ENCODE assay signal across 1 cellular context in the genomic region with DNA sequence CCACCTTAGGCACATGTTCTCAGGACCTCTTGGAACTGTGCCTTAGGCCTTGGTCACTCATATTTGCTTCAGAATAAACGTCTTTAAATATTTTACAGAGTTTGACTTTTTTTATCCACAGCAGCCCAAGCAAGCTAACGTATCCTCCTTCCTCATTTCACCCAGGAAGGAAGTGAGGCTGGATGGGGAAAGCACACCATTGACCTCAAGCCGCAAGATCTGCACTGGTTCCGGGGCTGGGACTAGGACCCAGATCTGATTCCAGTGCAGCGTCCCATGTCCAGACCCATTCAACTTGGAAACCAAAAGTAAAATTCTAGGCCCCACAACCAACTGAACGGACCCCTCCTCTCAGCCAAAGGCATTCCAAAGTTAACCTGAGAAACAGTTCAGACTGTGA.
TF ChIP-seq lines count a peak whose summit lies in the region.

No MANE protein-coding gene starts in this region.

TF ChIP-seq in HepG2, 621 proteins besides CTCF, POLR2A, EP300 and RAD21:
- no peak for TF ChIP-seq ZNF766 (CRISPR knock-in tag; IDR thresholded peaks at IDR 0.05; ENCODE audit: borderline replicate concordance)
- TF ChIP-seq FOXK1 (CRISPR knock-in tag; IDR thresholded peaks at IDR 0.05; ENCODE audit: borderline replicate concordance, low read depth): no peak
- TF ChIP-seq IKZF4 (CRISPR knock-in tag; IDR thresholded peaks at IDR 0.05; ENCODE audit: borderline replicate concordance, low read depth, not compliant biosample characterization): no peak
- TF ChIP-seq ZNF446 (CRISPR knock-in tag; IDR thresholded peaks at IDR 0.05): no peak
- no peak for TF ChIP-seq HMG20B (CRISPR knock-in tag; conservative IDR thresholded peaks at IDR 0.05)
- TF ChIP-seq ZNF883 (CRISPR knock-in tag; IDR thresholded peaks at IDR 0.05; ENCODE audit: not compliant biosample characterization): no peak
- TF ChIP-seq RXRA (CRISPR knock-in tag; IDR thresholded peaks at IDR 0.05): no peak
- no peak for TF ChIP-seq RBM22 (optimal IDR thresholded peaks at IDR 0.05; ENCODE audit: low read length)
- no peak for TF ChIP-seq ZNF878 (CRISPR knock-in tag; IDR thresholded peaks at IDR 0.05)
- TF ChIP-seq, protein P1, sequence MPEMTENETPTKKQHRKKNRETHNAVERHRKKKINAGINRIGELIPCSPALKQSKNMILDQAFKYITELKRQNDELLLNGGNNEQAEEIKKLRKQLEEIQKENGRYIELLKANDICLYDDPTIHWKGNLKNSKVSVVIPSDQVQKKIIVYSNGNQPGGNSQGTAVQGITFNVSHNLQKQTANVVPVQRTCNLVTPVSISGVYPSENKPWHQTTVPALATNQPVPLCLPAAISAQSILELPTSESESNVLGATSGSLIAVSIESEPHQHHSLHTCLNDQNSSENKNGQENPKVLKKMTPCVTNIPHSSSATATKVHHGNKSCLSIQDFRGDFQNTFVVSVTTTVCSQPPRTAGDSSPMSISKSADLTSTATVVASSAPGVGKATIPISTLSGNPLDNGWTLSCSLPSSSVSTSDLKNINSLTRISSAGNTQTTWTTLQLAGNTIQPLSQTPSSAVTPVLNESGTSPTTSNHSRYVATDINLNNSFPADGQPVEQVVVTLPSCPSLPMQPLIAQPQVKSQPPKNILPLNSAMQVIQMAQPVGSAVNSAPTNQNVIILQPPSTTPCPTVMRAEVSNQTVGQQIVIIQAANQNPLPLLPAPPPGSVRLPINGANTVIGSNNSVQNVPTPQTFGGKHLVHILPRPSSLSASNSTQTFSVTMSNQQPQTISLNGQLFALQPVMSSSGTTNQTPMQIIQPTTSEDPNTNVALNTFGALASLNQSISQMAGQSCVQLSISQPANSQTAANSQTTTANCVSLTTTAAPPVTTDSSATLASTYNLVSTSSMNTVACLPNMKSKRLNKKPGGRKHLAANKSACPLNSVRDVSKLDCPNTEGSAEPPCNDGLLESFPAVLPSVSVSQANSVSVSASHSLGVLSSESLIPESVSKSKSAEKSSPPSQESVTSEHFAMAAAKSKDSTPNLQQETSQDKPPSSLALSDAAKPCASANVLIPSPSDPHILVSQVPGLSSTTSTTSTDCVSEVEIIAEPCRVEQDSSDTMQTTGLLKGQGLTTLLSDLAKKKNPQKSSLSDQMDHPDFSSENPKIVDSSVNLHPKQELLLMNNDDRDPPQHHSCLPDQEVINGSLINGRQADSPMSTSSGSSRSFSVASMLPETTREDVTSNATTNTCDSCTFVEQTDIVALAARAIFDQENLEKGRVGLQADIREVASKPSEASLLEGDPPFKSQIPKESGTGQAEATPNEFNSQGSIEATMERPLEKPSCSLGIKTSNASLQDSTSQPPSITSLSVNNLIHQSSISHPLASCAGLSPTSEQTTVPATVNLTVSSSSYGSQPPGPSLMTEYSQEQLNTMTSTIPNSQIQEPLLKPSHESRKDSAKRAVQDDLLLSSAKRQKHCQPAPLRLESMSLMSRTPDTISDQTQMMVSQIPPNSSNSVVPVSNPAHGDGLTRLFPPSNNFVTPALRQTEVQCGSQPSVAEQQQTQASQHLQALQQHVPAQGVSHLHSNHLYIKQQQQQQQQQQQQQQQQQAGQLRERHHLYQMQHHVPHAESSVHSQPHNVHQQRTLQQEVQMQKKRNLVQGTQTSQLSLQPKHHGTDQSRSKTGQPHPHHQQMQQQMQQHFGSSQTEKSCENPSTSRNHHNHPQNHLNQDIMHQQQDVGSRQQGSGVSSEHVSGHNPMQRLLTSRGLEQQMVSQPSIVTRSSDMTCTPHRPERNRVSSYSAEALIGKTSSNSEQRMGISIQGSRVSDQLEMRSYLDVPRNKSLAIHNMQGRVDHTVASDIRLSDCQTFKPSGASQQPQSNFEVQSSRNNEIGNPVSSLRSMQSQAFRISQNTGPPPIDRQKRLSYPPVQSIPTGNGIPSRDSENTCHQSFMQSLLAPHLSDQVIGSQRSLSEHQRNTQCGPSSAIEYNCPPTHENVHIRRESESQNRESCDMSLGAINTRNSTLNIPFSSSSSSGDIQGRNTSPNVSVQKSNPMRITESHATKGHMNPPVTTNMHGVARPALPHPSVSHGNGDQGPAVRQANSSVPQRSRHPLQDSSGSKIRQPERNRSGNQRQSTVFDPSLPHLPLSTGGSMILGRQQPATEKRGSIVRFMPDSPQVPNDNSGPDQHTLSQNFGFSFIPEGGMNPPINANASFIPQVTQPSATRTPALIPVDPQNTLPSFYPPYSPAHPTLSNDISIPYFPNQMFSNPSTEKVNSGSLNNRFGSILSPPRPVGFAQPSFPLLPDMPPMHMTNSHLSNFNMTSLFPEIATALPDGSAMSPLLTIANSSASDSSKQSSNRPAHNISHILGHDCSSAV (CRISPR knock-in tag; IDR thresholded peaks at IDR 0.05; ENCODE audit: borderline replicate concordance): no peak
